Comparison of ENCODE assay signal across 8 cellular contexts in genomic region chr9:128421474-128422010, GRCh38. TPM values are rescaled to one million over a fixed set of nuclear protein-coding genes. Genes with fewer than 3 reads are reported as not detected.
DNase-seq lines count a peak whose midpoint lies in the region; ATAC-seq lines count a peak whose summit lies in the region.

No MANE protein-coding gene starts in this region.

- H3K4me3 Mint-ChIP-seq in T-helper 2 cell treated with Interferon-gamma antibody and Interleukin-4, amounts not matched to agents 5 μg/mL and 100 μg/mL, for 36 hours = peak overlapping the region; percentile 66

- H4K20me1 ChIP-seq in GM23248 (ENCODE audit: insufficient read depth) = no peaks in the 10 kb centered on the region

- no peak overlapping the region for H3K27ac Mint-ChIP-seq in T-helper 2 cell treated with Interferon-gamma antibody and Interleukin-4, amounts not matched to agents 5 μg/mL and 100 μg/mL, for 36 hours

- in situ Hi-C loops in GM23248 (cut with MboI) = no loop called here

- H3F3A ChIP-seq in GM23248 (ENCODE audit: insufficient read depth) = no peaks in the 10 kb centered on the region

- peaks cover 20% of the 10 kb centered on the region for H3K79me2 ChIP-seq in GM23248 (ENCODE audit: insufficient read depth)

- peaks cover 4% of the 10 kb centered on the region for H3K4me1 Mint-ChIP-seq in T-helper 2 cell treated with Interferon-gamma antibody and Interleukin-4, amounts not matched to agents 5 μg/mL and 100 μg/mL, for 36 hours (ENCODE audit: low read depth)

- ATAC-seq in HG03159 (IDR thresholded peaks at IDR 0.05; ENCODE audit: unreplicated experiment) = no peak

- H3K27me3 ChIP-seq in GM23248 (replicated peaks; ENCODE audit: insufficient read depth) (peaks cover under 1% of the 10 kb centered on the region; the same call in 1 of the 2 replicates), skeletal muscle satellite cell (ENCODE audit: control insufficient read depth, insufficient read depth, low read length) (peaks cover 7% of the 10 kb centered on the region)

- H3K4me1 ChIP-seq in GM23248 (ENCODE audit: insufficient read depth) (peaks cover 27% of the 10 kb centered on the region), skeletal muscle satellite cell (ENCODE audit: control insufficient read depth, insufficient read depth, low read length) (peaks cover 27% of the 10 kb centered on the region)

- H3K36me3 ChIP-seq in GM23248 (ENCODE audit: low read depth) (peaks cover 11% of the 10 kb centered on the region; the same call in 1 of the 2 replicates), skeletal muscle satellite cell (ENCODE audit: insufficient read depth, low read length) (peaks cover 10% of the 10 kb centered on the region)

- WGBS in GM23248 (ENCODE audit: low coverage in 1 of 2, low lambda C conversion rate in 2 of 2, missing lambda C conversion rate in 2 of 2), 2 experiments = 1 to 7% methylated on average over 9 of the region's 11 CpGs

- H3K9ac ChIP-seq in GM23248 (peak overlapping the region; percentile 96), skeletal muscle satellite cell (ENCODE audit: low read depth, low read length) (peak overlapping the region; percentile 86)

- no peaks in the 10 kb centered on the region for H3K36me3 Mint-ChIP-seq in T-helper 2 cell treated with Interferon-gamma antibody and Interleukin-4, amounts not matched to agents 5 μg/mL and 100 μg/mL, for 36 hours (ENCODE audit: low read depth)

- peak overlapping the region; percentile 86 for H3K27ac ChIP-seq in GM23248

- no peaks in the 10 kb centered on the region for H3K9me3 ChIP-seq in GM23248 (ENCODE audit: low read depth)
- H3K9me3 ChIP-seq in skeletal muscle satellite cell (replicated peaks; ENCODE audit: low read length) = no peaks in the 10 kb centered on the region

- peaks cover 25% of the 10 kb centered on the region for H3K27me3 Mint-ChIP-seq in T-helper 2 cell treated with Interferon-gamma antibody and Interleukin-4, amounts not matched to agents 5 μg/mL and 100 μg/mL, for 36 hours (ENCODE audit: low read depth)

- H3K4me2 ChIP-seq in GM23248 (ENCODE audit: unreplicated experiment) = peak overlapping the region; percentile 93
- peak overlapping the region; percentile 96 for H3K4me2 ChIP-seq in skeletal muscle satellite cell (ENCODE audit: low read length)

- DNase-seq in GM23248 (peak; percentile 85), foreskin melanocyte (peak; percentile 12), NCI-H526 (lab: John Stamatoyannopoulos, UW) (no peak), NCI-H146 treated with DMSO at 0.1 percent for 48 hours (lab: John Stamatoyannopoulos, UW; ENCODE audit: unreplicated experiment) (no peak), NCI-H2107 (lab: John Stamatoyannopoulos, UW) (no peak)
- DNase-seq in T-helper 2 cell treated with Interferon-gamma antibody and Interleukin-4, amounts not matched to agents 5 μg/mL and 100 μg/mL, for 36 hours (ENCODE audit: low spot score) = peak; percentile 26

- H3K9me2 ChIP-seq in GM23248 (ENCODE audit: insufficient read depth) = no peaks in the 10 kb centered on the region

- H3K9me3 Mint-ChIP-seq in T-helper 2 cell treated with Interferon-gamma antibody and Interleukin-4, amounts not matched to agents 5 μg/mL and 100 μg/mL, for 36 hours = no peaks in the 10 kb centered on the region

- H3K4me3 ChIP-seq in GM23248 (peak overlapping the region; percentile 92), skeletal muscle satellite cell (ENCODE audit: low read length) (peak overlapping the region; percentile 89)

- peak overlapping the region; percentile 72 for H2AFZ ChIP-seq in GM23248

RNA-seq across cellular contexts. Expression of gene CERCAM, which starts 0.9 kb away (rescaled TPM):
- total RNA-seq in GM23248 (2014; rRNA removed; shearing (Covaris generic)) = 474 and 525 TPM in 2 replicates
- polyA plus RNA-seq in GM23248 (2016; fragmentation: Nextera tagmentation; extraction: Ambion mirVana) = 596 and 633 TPM in 2 replicates
- total RNA-seq in skeletal muscle satellite cell (2012; rRNA removed) = 79.3 and 89.6 TPM in 2 replicates

RNA-seq across cellular contexts. Expression of gene ODF2, which starts 34.3 kb away (rescaled TPM):
- 29.5 and 37.9 TPM in 2 replicates for total RNA-seq in GM23248 (2014; rRNA removed; shearing (Covaris generic))
- 32.1 and 34.8 TPM in 2 replicates for polyA plus RNA-seq in GM23248 (2016; fragmentation: Nextera tagmentation; extraction: Ambion mirVana)
- 41.5 and 41.6 TPM in 2 replicates for total RNA-seq in skeletal muscle satellite cell (2012; rRNA removed)

RNA-seq across cellular contexts. Expression of gene URM1, which starts 50.4 kb away (rescaled TPM):
- total RNA-seq in GM23248 (2014; rRNA removed; shearing (Covaris generic)) = 39.2 and 59.2 TPM in 2 replicates
- polyA plus RNA-seq in GM23248 (2016; fragmentation: Nextera tagmentation; extraction: Ambion mirVana) = 60.9 and 64.4 TPM in 2 replicates
- total RNA-seq in skeletal muscle satellite cell (2012; rRNA removed) = 30.2 and 34.1 TPM in 2 replicates

Comparison
In these comparisons a context has a peak if more than half of its experiments do, and no peak if none do; other contexts are left out.
1. DNase-seq: peak in GM23248 (single experiment), T-helper 2 cell treated with Interferon-gamma antibody and Interleukin-4, amounts not matched to agents 5 μg/mL and 100 μg/mL, for 36 hours (single experiment) and foreskin melanocyte (single experiment); none in NCI-H526 (0 of 2), NCI-H146 treated with DMSO at 0.1 percent for 48 hours (single experiment) and NCI-H2107 (single experiment).